Comparison of ENCODE assay signal across 11 cellular contexts in the genomic region with DNA sequence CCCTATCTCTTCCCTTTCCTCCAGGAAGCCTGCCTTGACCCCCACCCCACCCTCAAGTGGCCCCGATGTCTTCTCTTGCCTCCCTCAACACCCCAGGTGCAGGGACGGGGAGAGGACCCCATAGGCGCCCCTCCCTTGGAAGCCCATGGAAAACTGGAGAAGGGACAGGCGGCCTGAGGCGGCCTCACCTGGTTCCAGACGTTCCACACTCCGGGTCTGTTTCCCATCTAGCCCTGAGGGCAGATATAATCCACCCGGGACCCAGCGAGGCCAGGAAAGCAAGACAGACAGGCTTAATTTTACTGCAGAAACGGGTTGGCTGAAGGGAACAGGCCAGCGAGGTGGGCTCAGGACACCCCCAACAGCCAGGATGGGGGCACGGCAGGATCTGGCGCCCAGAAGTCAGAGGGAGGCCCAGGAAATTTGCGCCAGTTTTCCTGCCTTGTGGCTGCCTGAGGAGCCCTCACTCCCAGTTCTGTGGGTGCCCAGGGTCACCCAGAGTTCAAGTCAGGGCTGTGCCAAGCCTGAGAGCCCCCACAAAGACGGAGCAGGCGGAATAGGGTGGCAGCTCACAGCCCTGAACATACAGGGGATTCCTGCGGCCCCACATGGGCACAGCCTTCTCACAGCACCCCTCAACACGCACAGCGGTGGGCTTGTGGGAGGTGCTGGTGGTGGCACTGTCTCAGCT. TPM values are rescaled to one million over a fixed set of nuclear protein-coding genes. Genes with fewer than 3 reads are reported as not detected.
DNase-seq lines count a peak whose midpoint lies in the region; ATAC-seq and TF ChIP-seq lines count a peak whose summit lies in the region.
"Had no signal": no experiment of that assay in that cellular context is flagged by ENCODE, and none has a peak within 500 bp of the region (broad histone marks: within the 10 kb centered on the region; RNA-seq: fewer than 3 reads in every experiment).

No MANE protein-coding gene starts in this region.

- H3K27ac ChIP-seq in BLaER1 treated with 17β-estradiol and CSF1 and Interleukin-3, amounts not matched to agents 10 nM and 100 nM: peak overlapping the region in 9 of 11 experiments; percentile 80 to 96 (median 85); a peak in 13 of 22 replicates
- no peak overlapping the region for H3K27ac ChIP-seq in endodermal cell (ENCODE audit: low read depth, low read length)

- TF ChIP-seq CTCF in endodermal cell (conservative IDR thresholded peaks at IDR 0.05): no peak
- TF ChIP-seq CTCF in omental fat pad (IDR thresholded peaks at IDR 0.05): no peak

- H4K20me1 ChIP-seq in BLaER1 treated with 17β-estradiol and CSF1 and Interleukin-3, amounts not matched to agents 10 nM and 100 nM: peaks cover 0 to 7% (median 0%) of the 10 kb centered on the region in 11 experiments; a peak in 2 of 22 replicates

- peaks cover 14% of the 10 kb centered on the region for H3K4me1 Mint-ChIP-seq in endodermal cell

- H3K27ac Mint-ChIP-seq in endodermal cell: no peak overlapping the region

- 61 to 84% methylated on average over 8 to 19 of the region's 19 CpGs for WGBS in endodermal cell (ENCODE audit: insufficient coverage in 1 of 2, insufficient read length in 1 of 2), 2 experiments

- H3K27me3 ChIP-seq in BLaER1 treated with 17β-estradiol and CSF1 and Interleukin-3, amounts not matched to agents 10 nM and 100 nM: peaks cover 0 to 10% (median 0%) of the 10 kb centered on the region in 11 experiments; a peak in 4 of 22 replicates
- H3K27me3 ChIP-seq in NT2/D1 (ENCODE audit: insufficient read depth, insufficient read length) (peaks cover 45% of the 10 kb centered on the region), endodermal cell (ENCODE audit: control insufficient read depth, insufficient read depth, low read length, poor library complexity, severe bottlenecking) (peaks cover 59% of the 10 kb centered on the region)

- H3K4me1 ChIP-seq in BLaER1 treated with 17β-estradiol and CSF1 and Interleukin-3, amounts not matched to agents 10 nM and 100 nM: peaks cover 33 to 51% (median 45%) of the 10 kb centered on the region in 10 experiments
- H3K4me1 ChIP-seq in NT2/D1 (ENCODE audit: insufficient read depth, insufficient read length) (peaks cover 24% of the 10 kb centered on the region), endodermal cell (ENCODE audit: control insufficient read depth, insufficient read depth, low read length) (no peaks in the 10 kb centered on the region)

- H3K27me3 Mint-ChIP-seq in endodermal cell (ENCODE audit: insufficient read depth): peaks cover 40% of the 10 kb centered on the region

- H3K4me2 ChIP-seq in BLaER1 treated with 17β-estradiol and CSF1 and Interleukin-3, amounts not matched to agents 10 nM and 100 nM: peak overlapping the region; percentile 96 to 100 (median 100)

- H3K9me3 ChIP-seq in BLaER1 treated with 17β-estradiol and CSF1 and Interleukin-3, amounts not matched to agents 10 nM and 100 nM (replicated peaks in 1 of 11): no peaks in the 10 kb centered on the region
- H3K9me3 ChIP-seq in NT2/D1 (ENCODE audit: insufficient read depth, low read length): no peaks in the 10 kb centered on the region
- no peaks in the 10 kb centered on the region for H3K9me3 ChIP-seq in endodermal cell (ENCODE audit: control insufficient read depth, low read length)

- H3K9ac ChIP-seq in BLaER1 treated with 17β-estradiol and CSF1 and Interleukin-3, amounts not matched to agents 10 nM and 100 nM: peak overlapping the region; percentile 76 to 93 (median 85); a peak in 21 of 22 replicates
- H3K9ac ChIP-seq in NT2/D1 (ENCODE audit: insufficient read length, low read depth) (peak overlapping the region; percentile 76), endodermal cell (ENCODE audit: extremely low read depth, low read length, poor library complexity, severe bottlenecking) (no peak overlapping the region)

- ATAC-seq in omental fat pad (ENCODE audit: low FRiP score) (no peak), HG03521 (IDR thresholded peaks at IDR 0.05; ENCODE audit: unreplicated experiment) (no peak), GM18505 (IDR thresholded peaks at IDR 0.05; ENCODE audit: unreplicated experiment) (no peak)

- DNase-seq in NT2/D1 (ENCODE audit: low read depth, low spot score): no peak
- no peak for DNase-seq in endodermal cell
- DNase-seq in omental fat pad (ENCODE audit: low spot score): peak; percentile 17
- no peak for DNase-seq in SHP77 (lab: John Stamatoyannopoulos, UW)
- DNase-seq in stimulated activated CD4-positive, alpha-beta T cell treated with anti-CD3 and anti-CD28 coated beads, Interleukin-2, amount 100 ng/mL, for 48 hours: no peak
- DNase-seq: MV-4-11 had no signal

- H3K4me3 ChIP-seq in BLaER1 treated with 17β-estradiol and CSF1 and Interleukin-3, amounts not matched to agents 10 nM and 100 nM: peak overlapping the region; percentile 59 to 81 (median 68); a peak in 19 of 20 replicates
- H3K4me3 ChIP-seq in NT2/D1 (ENCODE audit: insufficient read length, low read depth): peak overlapping the region; percentile 50
- no peak overlapping the region for H3K4me3 ChIP-seq in endodermal cell (ENCODE audit: low read length)

- H3K36me3 Mint-ChIP-seq in endodermal cell (ENCODE audit: low read depth): no peaks in the 10 kb centered on the region

- H3K4me3 Mint-ChIP-seq in endodermal cell: peak overlapping the region; percentile 58

- no peaks in the 10 kb centered on the region for H3K36me3 ChIP-seq in BLaER1 treated with 17β-estradiol and CSF1 and Interleukin-3, amounts not matched to agents 10 nM and 100 nM
- H3K36me3 ChIP-seq in NT2/D1 (ENCODE audit: insufficient read depth, insufficient read length, low read length): no peaks in the 10 kb centered on the region
- H3K36me3 ChIP-seq in endodermal cell (ENCODE audit: control insufficient read depth, insufficient read depth, low read length): no peaks in the 10 kb centered on the region

- no peaks in the 10 kb centered on the region for H3K9me3 Mint-ChIP-seq in endodermal cell

- TF ChIP-seq POLR2A in GM18505 (IDR thresholded peaks at IDR 0.05; ENCODE audit: borderline replicate concordance, extremely low read depth, insufficient read depth, insufficient read length): no peak

RNA-seq across cellular contexts. Expression of gene SIGIRR, which starts 3.0 kb away (rescaled TPM):
- 10 to 100 TPM; 63.3 to 67.4 TPM for total RNA-seq in endodermal cell
- polyA plus RNA-seq in endodermal cell (2013, experiment 1 of 2): 18.6 TPM
- 14.9 TPM for polyA plus RNA-seq in endodermal cell (2013, experiment 2 of 2)
- 10 to 100 TPM; 17.6 to 42.1 (median 31.0) TPM for total RNA-seq in omental fat pad

RNA-seq across cellular contexts. Expression of gene PKP3, which starts 23.8 kb away (rescaled TPM):
- 10 to 100 TPM; 35.4 to 44.8 TPM for total RNA-seq in endodermal cell
- polyA plus RNA-seq in endodermal cell (2013, experiment 1 of 2): 1.2 TPM
- polyA plus RNA-seq in endodermal cell (2013, experiment 2 of 2): 0.62 TPM
- under 1 TPM in 3 of 4 donors, not detected in 1; 0.09 to 0.96 (median 0.95) TPM for total RNA-seq in omental fat pad
- total RNA-seq: OCI-LY7 had no signal

RNA-seq across cellular contexts. Expression of gene ANO9, which starts 24.0 kb away (rescaled TPM):
- total RNA-seq in endodermal cell (10 to 100 TPM; 16.8 to 17.8 TPM), omental fat pad (1 to 10 TPM in 3 of 4 donors, under 1 TPM in 1; 0.79 to 3.6 (median 3.1) TPM)
- polyA plus RNA-seq in endodermal cell (2013, experiment 1 of 2): 1.2 TPM
- polyA plus RNA-seq in endodermal cell (2013, experiment 2 of 2): 0.50 TPM

RNA-seq across cellular contexts. Expression of gene PTDSS2, which starts 32.3 kb away (rescaled TPM):
- total RNA-seq in endodermal cell (10 to 100 TPM; 55.2 to 56.1 TPM), omental fat pad (10 to 100 TPM; 33.0 to 45.2 (median 39.0) TPM)
- 37.5 TPM for polyA plus RNA-seq in endodermal cell (2013, experiment 1 of 2)
- 32.8 TPM for polyA plus RNA-seq in endodermal cell (2013, experiment 2 of 2)

RNA-seq across cellular contexts. Expression of gene B4GALNT4, which starts 48.5 kb away (rescaled TPM):
- 100 to 1,000 TPM; 109 to 118 TPM for total RNA-seq in endodermal cell
- polyA plus RNA-seq in endodermal cell (2013, experiment 1 of 2): 126 TPM
- polyA plus RNA-seq in endodermal cell (2013, experiment 2 of 2): 105 TPM
- total RNA-seq in omental fat pad: 1 to 10 TPM; 1.4 to 4.1 (median 2.5) TPM
- total RNA-seq: mesenteric fat pad, OCI-LY7 had no signal

Comparison
In these comparisons a context has a peak if more than half of its experiments do, and no peak if none do; other contexts are left out.
1. RNA of gene PKP3, which starts 23.8 kb away (total RNA-seq): 35.4 to 44.8 TPM in endodermal cell; 0.09 to 0.96 TPM in omental fat pad; every median in the first group is over 10 times any median in the second.